ENCODE assay signal across 8 cellular contexts in the genomic region with DNA sequence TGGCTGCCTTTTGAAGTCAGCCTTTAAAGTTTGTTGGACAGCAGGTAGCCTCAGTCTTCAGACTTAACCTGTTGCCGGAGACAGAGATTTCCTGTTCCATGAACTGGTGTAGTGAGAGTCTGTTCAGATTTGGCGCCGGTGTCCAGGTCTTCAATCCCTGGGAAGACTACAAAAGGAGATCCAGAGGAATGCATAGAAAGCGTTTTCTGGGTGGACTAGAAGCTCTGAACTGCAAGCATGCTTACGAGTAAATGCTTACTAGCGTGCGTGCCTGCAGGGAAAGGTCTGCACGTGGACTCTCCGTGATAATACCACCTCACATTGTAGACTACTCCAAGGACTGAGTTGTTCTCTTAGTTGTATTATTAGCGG. TPM values are rescaled to one million over a fixed set of nuclear protein-coding genes. Genes with fewer than 3 reads are reported as not detected.
DNase-seq lines count a peak whose midpoint lies in the region; ATAC-seq and TF ChIP-seq lines count a peak whose summit lies in the region.

No MANE protein-coding gene starts in this region.

- peak overlapping the region; percentile 76 for H3K4me3 ChIP-seq in CD8-positive, alpha-beta T cell (ENCODE audit: low read depth, low read length)
- peak overlapping the region; percentile 95 to 98 for H3K4me3 ChIP-seq in ascending aorta
- H3K4me3 ChIP-seq in tibial nerve: peak overlapping the region; percentile 64 to 99 (median 95)

- H3K9me3 ChIP-seq in CD8-positive, alpha-beta T cell (ENCODE audit: low read length): no peaks in the 10 kb centered on the region
- H3K9me3 ChIP-seq in ascending aorta: no peaks in the 10 kb centered on the region
- no peaks in the 10 kb centered on the region for H3K9me3 ChIP-seq in tibial nerve

- H3K27me3 Mint-ChIP-seq in CD8-positive, alpha-beta T cell (ENCODE audit: low read depth): no peaks in the 10 kb centered on the region

- H3K27me3 ChIP-seq in CD8-positive, alpha-beta T cell (ENCODE audit: insufficient read depth, low read length): no peaks in the 10 kb centered on the region
- H3K27me3 ChIP-seq in ascending aorta: no peaks in the 10 kb centered on the region
- H3K27me3 ChIP-seq in tibial nerve: no peaks in the 10 kb centered on the region

- DNase-seq in CD8-positive, alpha-beta T cell: no peak
- DNase-seq in ascending aorta (ENCODE audit: low spot score in 2 of 2) (no peak), left lobe of liver (ENCODE audit: low spot score) (no peak), tibial nerve (ENCODE audit: low spot score in 2 of 2) (no peak), COR-L47 (lab: John Stamatoyannopoulos, UW) (no peak), NCI-H1436 treated with DMSO at 0.1 percent for 48 hours (lab: John Stamatoyannopoulos, UW) (no peak)

- H3K27ac ChIP-seq in CD8-positive, alpha-beta T cell (ENCODE audit: low read depth, low read length): peak overlapping the region; percentile 61
- peak overlapping the region; percentile 77 to 82 for H3K27ac ChIP-seq in ascending aorta
- H3K27ac ChIP-seq in tibial nerve: peak overlapping the region in 3 of 4 donors; percentile 82 to 86 (median 82)

- peaks cover 16% of the 10 kb centered on the region for H3K36me3 Mint-ChIP-seq in CD8-positive, alpha-beta T cell

- no peak for TF ChIP-seq EP300 in Ishikawa (IDR thresholded peaks at IDR 0.05; ENCODE audit: borderline replicate concordance)
- no peak for TF ChIP-seq EP300 in tibial nerve (IDR thresholded peaks at IDR 0.05)

- H3K9me3 Mint-ChIP-seq in CD8-positive, alpha-beta T cell: no peaks in the 10 kb centered on the region

- POLR2A ChIA-PET in CD8-positive, alpha-beta T cell (lab: Charles Lee): interaction anchor here (2.5 kb wide), 1 partner anchor 26 kb away, joined by 88 read pairs; a partner anchor contains a TSS

- peaks cover 48% of the 10 kb centered on the region for H3K4me1 Mint-ChIP-seq in CD8-positive, alpha-beta T cell (ENCODE audit: low read depth)

- CTCF ChIA-PET in CD8-positive, alpha-beta T cell (lab: Charles Lee): interaction anchor here (1.9 to 3.6 kb wide), 2 partner anchors 10 to 27 kb away, joined by 7 to 26 read pairs; a partner anchor contains a TSS

- ATAC-seq in CD8-positive, alpha-beta T cell: no peak
- ATAC-seq in left lobe of liver (peak; percentile 5), GM19397 (IDR thresholded peaks at IDR 0.05; ENCODE audit: unreplicated experiment) (no peak)

- TF ChIP-seq POLR2A in tibial nerve (IDR thresholded peaks at IDR 0.05): no peak

- H3K4me3 Mint-ChIP-seq in CD8-positive, alpha-beta T cell: peak overlapping the region; percentile 90

- H3K27ac Mint-ChIP-seq in CD8-positive, alpha-beta T cell: peak overlapping the region; percentile 77

- no peaks in the 10 kb centered on the region for H3K36me3 ChIP-seq in CD8-positive, alpha-beta T cell (ENCODE audit: insufficient read depth, low read length)
- H3K36me3 ChIP-seq in ascending aorta (no peaks in the 10 kb centered on the region), tibial nerve (peaks cover 0 to under 1% (median 0%) of the 10 kb centered on the region in 3 donors)

- intact Hi-C loops in CD8-positive, alpha-beta T cell (cut with DNase I, micrococcal nuclease): loop anchor here (2.0 to 5.0 kb wide), 4 partner anchors 35 to 1925 kb away; a partner anchor contains a TSS
- intact Hi-C loops in ascending aorta (cut with DNase I): loop anchor here (5.0 kb wide), 1 partner anchor 175 kb away; a partner anchor contains a TSS

- no peak for TF ChIP-seq CTCF in CD8-positive, alpha-beta T cell (IDR thresholded peaks at IDR 0.05)
- TF ChIP-seq CTCF in ascending aorta (IDR thresholded peaks at IDR 0.05) (no peak), tibial nerve (IDR thresholded peaks at IDR 0.05) (no peak)

- 2 to 3% methylated on average over 10 of the region's 10 CpGs for WGBS in tibial nerve, 2 donors

- H3K4me1 ChIP-seq in CD8-positive, alpha-beta T cell (ENCODE audit: insufficient read depth, low read length): peaks cover 39% of the 10 kb centered on the region
- peaks cover 10 to 30% of the 10 kb centered on the region in 2 donors for H3K4me1 ChIP-seq in ascending aorta
- peaks cover 0 to 56% (median 31%) of the 10 kb centered on the region in 4 donors for H3K4me1 ChIP-seq in tibial nerve

- no peak for TF ChIP-seq RAD21 in Ishikawa (IDR thresholded peaks at IDR 0.05; ENCODE audit: low read depth)

TF ChIP-seq in Ishikawa, 13 proteins besides CTCF, POLR2A, EP300 and RAD21:
- TF ChIP-seq, protein P1, sequence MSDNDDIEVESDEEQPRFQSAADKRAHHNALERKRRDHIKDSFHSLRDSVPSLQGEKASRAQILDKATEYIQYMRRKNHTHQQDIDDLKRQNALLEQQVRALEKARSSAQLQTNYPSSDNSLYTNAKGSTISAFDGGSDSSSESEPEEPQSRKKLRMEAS (IDR thresholded peaks at IDR 0.05): peak; percentile 38; the same call in 1 of the 2 replicates
- TF ChIP-seq TAF1 (IDR thresholded peaks at IDR 0.05; ENCODE audit: low read depth): no peak
TF ChIP-seq in Ishikawa: peak in this region for 1.

RNA-seq across cellular contexts. Expression of a gene that starts 0.9 kb away (rescaled TPM):
- 10 to 100 TPM; 20.7 to 23.7 TPM for total RNA-seq in CD8-positive, alpha-beta T cell
- total RNA-seq in ascending aorta: 30.7 TPM
- total RNA-seq in left lobe of liver: 23.9 TPM
- 10 to 100 TPM; 28.4 to 38.2 (median 35.9) TPM for total RNA-seq in tibial nerve

RNA-seq across cellular contexts. Expression of a gene that starts 26.4 kb away (rescaled TPM):
- 1 to 10 TPM; 4.5 to 5.2 TPM for total RNA-seq in CD8-positive, alpha-beta T cell
- total RNA-seq in ascending aorta (0.11 TPM), left lobe of liver (2.9 TPM), tibial nerve (1 to 10 TPM; 1.5 to 8.6 (median 3.7) TPM)
